In genomic region chr9:2870340-2870739, GRCh38 we compare ENCODE assay signal across 1 cellular context.
TF ChIP-seq lines count a peak whose summit lies in the region.

No MANE protein-coding gene starts in this region.

TF ChIP-seq in HepG2, 621 proteins besides CTCF, POLR2A, EP300 and RAD21:
- TF ChIP-seq THAP9 (CRISPR knock-in tag; IDR thresholded peaks at IDR 0.05; ENCODE audit: borderline replicate concordance) = no peak
- no peak for TF ChIP-seq IRX3 (CRISPR knock-in tag; IDR thresholded peaks at IDR 0.05; ENCODE audit: borderline replicate concordance, low read depth)
- no peak for TF ChIP-seq MAZ (IDR thresholded peaks at IDR 0.05; ENCODE audit: borderline replicate concordance, low read depth, low read length)
- no peak for TF ChIP-seq MAZ (CRISPR knock-in tag; IDR thresholded peaks at IDR 0.05; ENCODE audit: low read depth)
- peak; percentile 32; the same call in 1 of the 2 replicates for TF ChIP-seq MAFF (IDR thresholded peaks at IDR 0.05; ENCODE audit: low read depth, low read length)
- peak; percentile 58 to 65 for TF ChIP-seq MAFK (conservative IDR thresholded peaks at IDR 0.05 in 1 of 2, IDR thresholded peaks at IDR 0.05 in 1 of 2; ENCODE audit: low read length in 2 of 2)
- TF ChIP-seq ZNF781 (CRISPR knock-in tag; IDR thresholded peaks at IDR 0.05; ENCODE audit: borderline replicate concordance, not compliant biosample characterization) = no peak
